Comparison of ENCODE assay signal across 11 cellular contexts in the genomic region with DNA sequence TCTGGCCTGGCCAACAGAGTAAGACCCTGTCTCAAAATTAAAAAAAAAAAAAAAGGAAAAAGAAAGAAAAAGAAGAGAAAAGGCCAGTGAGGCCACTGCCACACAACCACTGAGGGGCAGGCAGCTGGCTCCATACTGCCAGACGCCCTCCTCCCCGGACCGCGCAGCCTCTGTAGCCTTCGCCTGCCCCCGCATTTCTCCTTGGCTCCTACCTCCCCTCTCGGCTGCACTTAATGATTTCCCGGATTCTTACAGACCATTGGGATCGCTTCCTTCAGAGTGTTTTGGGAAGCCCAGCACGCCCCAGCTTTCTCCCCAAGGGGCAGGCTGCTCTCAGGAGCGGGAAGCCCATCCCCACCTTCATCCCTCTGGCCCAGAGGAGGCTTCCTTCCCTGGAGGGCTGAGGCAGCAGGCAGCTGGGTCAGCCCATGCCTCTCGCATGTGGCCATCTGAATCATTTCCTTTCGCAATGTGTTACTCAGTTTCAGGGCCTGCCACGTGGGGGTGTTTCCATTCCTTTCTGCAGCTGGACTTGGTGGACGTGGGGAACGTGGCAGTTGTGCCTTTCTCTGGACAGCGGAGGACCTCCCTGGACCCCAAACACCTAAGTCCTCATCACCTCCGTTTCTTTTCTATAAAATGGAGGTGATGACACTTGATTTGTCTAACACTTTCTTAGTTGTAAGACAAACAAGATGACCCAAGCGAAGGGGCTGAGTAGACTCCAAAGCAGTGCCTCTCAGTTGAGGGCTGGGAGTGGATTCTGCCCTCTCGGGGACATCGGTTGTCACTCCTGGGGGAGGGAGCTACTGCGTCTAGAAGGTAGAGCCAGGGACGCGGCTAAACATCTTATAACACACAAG. TPM values are rescaled to one million over a fixed set of nuclear protein-coding genes. Genes with fewer than 3 reads are reported as not detected.
A peak's percentile ranks its signal among the peaks of the same experiment; 100 is the strongest.
DNase-seq lines count a peak whose midpoint lies in the region; ATAC-seq, FAIRE-seq and TF ChIP-seq lines count a peak whose summit lies in the region.
"Had no signal": no experiment of that assay in that cellular context is flagged by ENCODE, and none has a peak within 500 bp of the region (broad histone marks: within the 10 kb centered on the region; RNA-seq: fewer than 3 reads in every experiment).

No MANE protein-coding gene starts in this region.

- H3K4me1 ChIP-seq in body of pancreas (no peaks in the 10 kb centered on the region), transverse colon (peaks cover 22 to 42% (median 27%) of the 10 kb centered on the region in 4 donors), H9 (ENCODE audit: insufficient read depth, low read length) (no peaks in the 10 kb centered on the region; the same call in 1 of the 2 replicates)

- H3K14ac ChIP-seq in H9 (ENCODE audit: insufficient read depth, low read length), result no peak overlapping the region

- no peak overlapping the region for H2BK20ac ChIP-seq in H9 (ENCODE audit: low read depth, low read length, poor library complexity, severe bottlenecking)

- TF ChIP-seq CTCF in body of pancreas (IDR thresholded peaks at IDR 0.05) (no peak), transverse colon (IDR thresholded peaks at IDR 0.05) (no peak), H9 (conservative IDR thresholded peaks at IDR 0.05) (no peak)

- no peaks in the 10 kb centered on the region for H3K9me3 ChIP-seq in body of pancreas
- H3K9me3 ChIP-seq in transverse colon, result no peaks in the 10 kb centered on the region
- no peaks in the 10 kb centered on the region for H3K9me3 ChIP-seq in H9 (ENCODE audit: control insufficient read depth, low read depth, low read length)

- H2AFZ ChIP-seq in H9 (ENCODE audit: low read length), result no peak overlapping the region

- no peak overlapping the region for H4K8ac ChIP-seq in H9 (replicated peaks; ENCODE audit: insufficient read length, low read depth, low read length)

- no peak overlapping the region for H3K4me2 ChIP-seq in H9 (ENCODE audit: insufficient read depth, insufficient read length, low read length)

- peak overlapping the region in 1 of 3 experiments; percentile 91; a peak in 3 of 7 replicates for H3K27ac Mint-ChIP-seq in H9
- H3K27ac Mint-ChIP-seq: natural killer cell treated with Interleukin-12 subunit alpha and Interleukin-12 subunit beta and Interleukin-15 and Interleukin-18, amount 100 ng/mL, for 72 hours; type B pancreatic cell had no signal

- H3K27me3 ChIP-seq in body of pancreas (no peaks in the 10 kb centered on the region), transverse colon (no peaks in the 10 kb centered on the region), H9 (ENCODE audit: insufficient read depth, low read length) (no peaks in the 10 kb centered on the region)

- peak; percentile 39 for DNase-seq in HTR-8/SVneo (ENCODE audit: insufficient read length, low spot score)
- peak in 3 of 4 donors; percentile 23 to 54 (median 40) for DNase-seq in body of pancreas
- peak; percentile 24 for DNase-seq in kidney glomerular epithelial cell (lab: John Stamatoyannopoulos, UW)
- peak; percentile 53 for DNase-seq in transverse colon
- DNase-seq in H9, result no peak
- no peak for DNase-seq in DMS79 (lab: John Stamatoyannopoulos, UW)
- DNase-seq: NCI-H82 had no signal

- H3K18ac ChIP-seq in H9 (ENCODE audit: insufficient read length, low read depth, low read length), result no peak overlapping the region

- TF ChIP-seq POLR2A in body of pancreas (IDR thresholded peaks at IDR 0.05) (no peak), transverse colon (IDR thresholded peaks at IDR 0.05) (no peak), GM18505 (IDR thresholded peaks at IDR 0.05; ENCODE audit: borderline replicate concordance, extremely low read depth, insufficient read depth, insufficient read length) (no peak)

- no peak overlapping the region for H2AK5ac ChIP-seq in H9 (ENCODE audit: insufficient read length, low read length)

- no peak for TF ChIP-seq EP300 in transverse colon (IDR thresholded peaks at IDR 0.05; ENCODE audit: low read depth)

- H3K4me3 Mint-ChIP-seq in H9, result peak overlapping the region in 1 of 2 experiments; percentile 54; a peak in 2 of 5 replicates
- H3K4me3 Mint-ChIP-seq: natural killer cell treated with Interleukin-12 subunit alpha and Interleukin-12 subunit beta and Interleukin-15 and Interleukin-18, amount 100 ng/mL, for 72 hours; type B pancreatic cell had no signal

- intact Hi-C loops in body of pancreas (cut with DNase I) (no loop called here), transverse colon (cut with DNase I; ENCODE audit: low total_unique reads) (no loop called here)

- no peak overlapping the region for H3K23ac ChIP-seq in H9 (ENCODE audit: insufficient read length, low read depth, low read length)

- FAIRE-seq in HTR-8/SVneo (lab: Jason Lieb, UNC), result peak; percentile 52

- no peaks in the 10 kb centered on the region for H3K79me2 ChIP-seq in H9 (ENCODE audit: insufficient read depth, low read length)

- H4K91ac ChIP-seq in H9 (ENCODE audit: insufficient read length, low read depth, low read length), result no peak overlapping the region

- WGBS in body of pancreas, 2 donors, result 78 to 84% methylated on average over 23 to 24 of the region's 24 CpGs
- 86 to 94% methylated on average over 6 to 23 of the region's 24 CpGs for WGBS in transverse colon (ENCODE audit: low coverage in 1 of 2), 2 donors
- WGBS in H9 (ENCODE audit: extremely low coverage, insufficient read length, low lambda C conversion rate), result no CpG with 5 or more reads among the region's 24 CpGs

- H2BK5ac ChIP-seq in H9 (ENCODE audit: insufficient read length, low read length), result no peak overlapping the region

- no peak overlapping the region for H2BK12ac ChIP-seq in H9 (ENCODE audit: insufficient read length, low read depth, low read length)

- no peak overlapping the region for H3K56ac ChIP-seq in H9 (ENCODE audit: insufficient read length, low read depth, low read length)

- no peak overlapping the region for H3K27ac ChIP-seq in body of pancreas
- peak overlapping the region in 3 of 4 donors; percentile 24 to 68 (median 46) for H3K27ac ChIP-seq in transverse colon
- no peak overlapping the region for H3K27ac ChIP-seq in H9 (ENCODE audit: insufficient read length, low read depth, low read length)

- H2BK120ac ChIP-seq in H9 (ENCODE audit: low read depth, low read length, poor library complexity, severe bottlenecking), result no peak overlapping the region

- peaks cover 2% of the 10 kb centered on the region; the same call in 1 of the 2 replicates for H3K27me3 Mint-ChIP-seq in H9 (ENCODE audit: low read depth)
- H3K27me3 Mint-ChIP-seq: type B pancreatic cell had no signal

- H3K4me3 ChIP-seq in body of pancreas, result no peak overlapping the region
- H3K4me3 ChIP-seq in transverse colon, result no peak overlapping the region

- H3T11ph ChIP-seq in H9 (ENCODE audit: low read length), result no peak overlapping the region

- H4K20me1 ChIP-seq in H9 (ENCODE audit: control insufficient read depth, insufficient read depth, insufficient read length), result no peaks in the 10 kb centered on the region

- no peaks in the 10 kb centered on the region for H3K9me3 Mint-ChIP-seq in H9
- H3K9me3 Mint-ChIP-seq: natural killer cell treated with Interleukin-12 subunit alpha and Interleukin-12 subunit beta and Interleukin-15 and Interleukin-18, amount 100 ng/mL, for 72 hours; type B pancreatic cell had no signal

- ATAC-seq in body of pancreas (peak; percentile 35), HG03571 (IDR thresholded peaks at IDR 0.05; ENCODE audit: unreplicated experiment) (no peak), GM18505 (IDR thresholded peaks at IDR 0.05; ENCODE audit: unreplicated experiment) (no peak)

- no peaks in the 10 kb centered on the region; a peak in 1 of 7 replicates for H3K36me3 Mint-ChIP-seq in H9 (ENCODE audit: insufficient read depth in 1 of 3, low read depth in 3 of 3)
- H3K36me3 Mint-ChIP-seq: natural killer cell treated with Interleukin-12 subunit alpha and Interleukin-12 subunit beta and Interleukin-15 and Interleukin-18, amount 100 ng/mL, for 72 hours; type B pancreatic cell had no signal

- H4K5ac ChIP-seq in H9 (ENCODE audit: insufficient read length, low read depth, low read length), result no peak overlapping the region

- no peak overlapping the region for H3K9ac ChIP-seq in H9 (ENCODE audit: extremely low read depth, insufficient read length, low read length)

- no peak overlapping the region for H3K4ac ChIP-seq in H9 (ENCODE audit: low read depth, low read length)

- in situ Hi-C loops in transverse colon (cut with MboI; ENCODE audit: low pct_ligation_motif_present in 1 of 4, low pct_unique_long_range_greater_than_20kb in 1 of 4, low sequenced_read_pairs in 3 of 4), result no loop called here

- peaks cover 18 to 27% of the 10 kb centered on the region in 2 experiments for H3K4me1 Mint-ChIP-seq in H9

- H2BK15ac ChIP-seq in H9 (ENCODE audit: low read depth, low read length), result no peak overlapping the region

- H3K36me3 ChIP-seq in body of pancreas (replicated peaks in 1 of 2; ENCODE audit: insufficient read depth in 1 of 2, low read depth in 2 of 2) (no peaks in the 10 kb centered on the region), transverse colon (no peaks in the 10 kb centered on the region)

- no peaks in the 10 kb centered on the region for H3K79me1 ChIP-seq in H9 (ENCODE audit: insufficient read depth, low read depth, low read length, poor library complexity, severe bottlenecking)

- no peaks in the 10 kb centered on the region for H3K23me2 ChIP-seq in H9 (ENCODE audit: insufficient read length, low read depth, low read length, poor library complexity, severe bottlenecking)

RNA-seq across cellular contexts. Expression of gene SLC2A5, which starts 2.3 kb away (rescaled TPM):
- total RNA-seq in body of pancreas (under 1 TPM; under 0.01 to 0.26 TPM), transverse colon (10 to 100 TPM in 2 of 4 donors, 1 to 10 TPM in 2; 5.9 to 21.3 (median 13.3) TPM), H9 (2021) (not detected in 2 replicates)
- total RNA-seq: natural killer cell treated with Interleukin-12 subunit alpha and Interleukin-12 subunit beta and Interleukin-15 and Interleukin-18, amount 100 ng/mL, for 72 hours had no signal

RNA-seq across cellular contexts. Expression of gene SLC2A7, which starts 41.0 kb away (rescaled TPM):
- total RNA-seq in body of pancreas, result not detected
- total RNA-seq in transverse colon, result not detected
- total RNA-seq in H9 (2021), result not detected in 2 replicates
- total RNA-seq: natural killer cell treated with Interleukin-12 subunit alpha and Interleukin-12 subunit beta and Interleukin-15 and Interleukin-18, amount 100 ng/mL, for 72 hours had no signal

Comparison
In these comparisons a context has a peak if more than half of its experiments do, and no peak if none do; other contexts are left out.
1. DNase-seq: peak in HTR-8/SVneo (single experiment), body of pancreas (3 of 4), kidney glomerular epithelial cell (single experiment) and transverse colon (single experiment); none in H9 (single experiment) and DMS79 (single experiment).
2. H3K27ac ChIP-seq: peak in transverse colon (3 of 4); none in body of pancreas (0 of 4) and H9 (single experiment).